8 cellular contexts compared by ENCODE assay signal in genomic region chr6:32195652-32195901, GRCh38. TPM values are rescaled to one million over a fixed set of nuclear protein-coding genes. Genes with fewer than 3 reads are reported as not detected.
DNase-seq lines count a peak whose midpoint lies in the region; ATAC-seq and TF ChIP-seq lines count a peak whose summit lies in the region.

No MANE protein-coding gene starts in this region.

- no peaks in the 10 kb centered on the region for H3K9me3 ChIP-seq in SK-N-SH
- H3K9me3 ChIP-seq in colonic mucosa, result no peaks in the 10 kb centered on the region

- DNase-seq in SK-N-SH, result peak; percentile 94
- DNase-seq in NCI-H510A treated with DMSO at 0.1 percent for 48 hours (lab: John Stamatoyannopoulos, UW), result peak; percentile 99
- DNase-seq in activated CD4-positive, alpha-beta T cell treated with anti-CD3 and anti-CD28 coated beads, Interleukin-2, amount 10 ng/mL, durations not matched to agents 7 days and 5 days, result peak; percentile 100
- peak; percentile 100 for DNase-seq in colonic mucosa
- DNase-seq in kidney tubule cell (ENCODE audit: low spot score), result peak; percentile 100
- DNase-seq in stimulated activated CD4-positive, alpha-beta T cell treated with anti-CD3 and anti-CD28 coated beads, Interleukin-1b, Interleukin-23, amount 100 ng/mL, for 4 hours (ENCODE audit: low read depth in 2 of 2), result peak; percentile 96 to 100

- H3K36me3 ChIP-seq in SK-N-SH (replicated peaks in 1 of 2; ENCODE audit: control insufficient read depth in 1 of 2, insufficient read depth in 2 of 2, low read length in 1 of 2) (no peaks in the 10 kb centered on the region), colonic mucosa (no peaks in the 10 kb centered on the region)

- no peak for TF ChIP-seq EP300 in SK-N-SH (IDR thresholded peaks at IDR 0.05; ENCODE audit: borderline replicate concordance in 1 of 2, low read depth in 1 of 2, low read length in 1 of 2)

- H3K27me3 Mint-ChIP-seq in activated CD4-positive, alpha-beta T cell treated with anti-CD3 and anti-CD28 coated beads, Interleukin-2, amount 10 ng/mL, durations not matched to agents 7 days and 5 days, result no peaks in the 10 kb centered on the region

- peaks cover 15% of the 10 kb centered on the region for H3F3A ChIP-seq in SK-N-SH (replicated peaks; ENCODE audit: insufficient read depth)

- H3K4me3 Mint-ChIP-seq in activated CD4-positive, alpha-beta T cell treated with anti-CD3 and anti-CD28 coated beads, Interleukin-2, amount 10 ng/mL, durations not matched to agents 7 days and 5 days, result peak overlapping the region; percentile 91

- H3K4me2 ChIP-seq in SK-N-SH, result no peak overlapping the region; the same call in 1 of the 2 replicates

- H3K9me3 Mint-ChIP-seq in activated CD4-positive, alpha-beta T cell treated with anti-CD3 and anti-CD28 coated beads, Interleukin-2, amount 10 ng/mL, durations not matched to agents 7 days and 5 days, result no peaks in the 10 kb centered on the region

- no peaks in the 10 kb centered on the region for H4K20me1 ChIP-seq in SK-N-SH (ENCODE audit: insufficient read depth)

- H3K27ac Mint-ChIP-seq in activated CD4-positive, alpha-beta T cell treated with anti-CD3 and anti-CD28 coated beads, Interleukin-2, amount 10 ng/mL, durations not matched to agents 7 days and 5 days, result peak overlapping the region; percentile 99

- CTCF ChIA-PET in SK-N-SH (lab: Yijun Ruan, JAX), result interaction anchor here (0.7 to 2.3 kb wide), 12 partner anchors 13 to 643 kb away, joined by 3 to 17 read pairs (median 5); partner anchors contain the start of genes AGPAT1, ATF6B, EGFL8 and FKBPL
- CTCF ChIA-PET in activated CD4-positive, alpha-beta T cell treated with anti-CD3 and anti-CD28 coated beads, Interleukin-2, amount 10 ng/mL, durations not matched to agents 7 days and 5 days (lab: Charles Lee), result interaction anchor here (0.7 to 1.5 kb wide), 11 partner anchors 9 to 92 kb away, joined by 3 to 10 read pairs (median 4); partner anchors contain the start of genes ATF6B and FKBPL

- peaks cover 15% of the 10 kb centered on the region for H3K36me3 Mint-ChIP-seq in activated CD4-positive, alpha-beta T cell treated with anti-CD3 and anti-CD28 coated beads, Interleukin-2, amount 10 ng/mL, durations not matched to agents 7 days and 5 days (ENCODE audit: low read depth)

- H3K79me2 ChIP-seq in SK-N-SH (ENCODE audit: insufficient read depth), result no peaks in the 10 kb centered on the region

- POLR2A ChIA-PET in SK-N-SH (lab: Yijun Ruan, JAX), result interaction anchor here (0.5 to 2.2 kb wide), 11 partner anchors 9 to 1013 kb away, joined by 3 to 16 read pairs (median 4); partner anchors contain the start of genes ATF6B, DDX39B, DXO and FKBPL
- POLR2A ChIA-PET in activated CD4-positive, alpha-beta T cell treated with anti-CD3 and anti-CD28 coated beads, Interleukin-2, amount 10 ng/mL, durations not matched to agents 7 days and 5 days (lab: Charles Lee), result interaction anchor here (0.8 kb wide), 2 partner anchors 68 to 649 kb away, joined by 3 to 4 read pairs; partner anchors contain the start of genes ATF6B and PSMB8

- ATAC-seq in SK-N-SH treated with all-trans-retinoic acid at 6 μM for 48 hours, result no peak
- ATAC-seq in HG03342 (IDR thresholded peaks at IDR 0.05; ENCODE audit: unreplicated experiment), result peak; percentile 71

- TF ChIP-seq RAD21 in SK-N-SH (IDR thresholded peaks at IDR 0.05; ENCODE audit: low read length), result no peak

- H3K27me3 ChIP-seq in SK-N-SH (ENCODE audit: insufficient read depth), result no peaks in the 10 kb centered on the region
- H3K27me3 ChIP-seq in colonic mucosa, result no peaks in the 10 kb centered on the region

- H3K9me2 ChIP-seq in SK-N-SH, result no peaks in the 10 kb centered on the region

- peak overlapping the region in 1 of 2 experiments; percentile 100; a peak in 3 of 4 replicates for H3K27ac ChIP-seq in SK-N-SH (ENCODE audit: low read depth in 2 of 2, low read length in 1 of 2)
- H3K27ac ChIP-seq in colonic mucosa, result peak overlapping the region; percentile 99

- H3K9ac ChIP-seq in SK-N-SH (peak overlapping the region; percentile 100; the same call in 1 of the 2 replicates), colonic mucosa (ENCODE audit: low read depth in 2 of 2, low read length in 2 of 2) (peak overlapping the region; percentile 99 to 100)

- H3K4me1 ChIP-seq in SK-N-SH (ENCODE audit: control insufficient read depth in 1 of 2, insufficient read depth in 2 of 2, low read depth in 1 of 2, low read length in 1 of 2) (peaks cover 6 to 23% of the 10 kb centered on the region in 2 experiments; a peak in 1 of 4 replicates), colonic mucosa (peaks cover 2% of the 10 kb centered on the region)

- 2% methylated on average over 10 of the region's 25 CpGs for WGBS in SK-N-SH (ENCODE audit: low lambda C conversion rate)

- H3K4me3 ChIP-seq in SK-N-SH (ENCODE audit: low read depth in 2 of 2, low read length in 1 of 2) (peak overlapping the region; percentile 83 to 95), colonic mucosa (peak overlapping the region; percentile 58)

- H3K4me1 Mint-ChIP-seq in activated CD4-positive, alpha-beta T cell treated with anti-CD3 and anti-CD28 coated beads, Interleukin-2, amount 10 ng/mL, durations not matched to agents 7 days and 5 days, result peaks cover 31% of the 10 kb centered on the region

- intact Hi-C loops in colonic mucosa (cut with DNase I), result no loop called here

- no peak overlapping the region for H2AFZ ChIP-seq in SK-N-SH (ENCODE audit: low read depth)

- TF ChIP-seq CTCF in SK-N-SH (IDR thresholded peaks at IDR 0.05) (no peak; the same call in 1 of the 2 replicates), colonic mucosa (IDR thresholded peaks at IDR 0.05) (peak; percentile 55)

TF ChIP-seq in SK-N-SH, 30 proteins besides CTCF, POLR2A, EP300 and RAD21 (continues in another document):
- TF ChIP-seq CHD2 (IDR thresholded peaks at IDR 0.05; ENCODE audit: low read length, partially characterized antibody), result peak; percentile 67
- TF ChIP-seq RFX5 (IDR thresholded peaks at IDR 0.05; ENCODE audit: low read length), result no peak
- no peak for TF ChIP-seq RXRA (IDR thresholded peaks at IDR 0.05; ENCODE audit: borderline replicate concordance, low read depth)
- TF ChIP-seq FOSL2 (IDR thresholded peaks at IDR 0.05; ENCODE audit: borderline replicate concordance, low read depth), result no peak
- TF ChIP-seq GATA2 (CRISPR knock-in tag; IDR thresholded peaks at IDR 0.05), result no peak
- no peak for TF ChIP-seq SMC3 (IDR thresholded peaks at IDR 0.05; ENCODE audit: low read depth, low read length)

TF ChIP-seq in SK-N-SH treated with all-trans-retinoic acid at 6 μM for 48 hours, 23 proteins besides CTCF, POLR2A, EP300 and RAD21 (continues in another document):
- TF ChIP-seq ZNF8 (CRISPR knock-in tag; IDR thresholded peaks at IDR 0.05) (no peak), POU6F1 (CRISPR knock-in tag; IDR thresholded peaks at IDR 0.05; ENCODE audit: borderline replicate concordance, low read depth) (no peak), ISL1 (CRISPR knock-in tag; IDR thresholded peaks at IDR 0.05) (no peak)

RNA-seq across cellular contexts. Expression of gene GPSM3, which starts 3.1 kb away (rescaled TPM):
- polyA plus RNA-seq in SK-N-SH (2012; rRNA removed), result 1.5 and 1.9 TPM in 2 replicates
- 0.93 and 1.2 TPM in 2 replicates for polyA plus RNA-seq in SK-N-SH (2012; cell fraction: cytosol; rRNA removed)
- 2.3 TPM in 2 replicates for polyA plus RNA-seq in SK-N-SH (2012; cell fraction: nucleus; rRNA removed)
- total RNA-seq in activated CD4-positive, alpha-beta T cell treated with anti-CD3 and anti-CD28 coated beads, Interleukin-2, amount 10 ng/mL, durations not matched to agents 7 days and 5 days, result 100 to 1,000 TPM; 274 to 282 TPM
- 1 to 10 TPM; 6.7 to 8.6 TPM for total RNA-seq in colonic mucosa

RNA-seq across cellular contexts. Expression of gene PBX2, which starts 5.6 kb away (rescaled TPM):
- polyA plus RNA-seq in SK-N-SH (2012; rRNA removed), result 74.5 and 83.1 TPM in 2 replicates
- polyA plus RNA-seq in SK-N-SH (2012; cell fraction: cytosol; rRNA removed), result 29.4 and 45.5 TPM in 2 replicates
- polyA plus RNA-seq in SK-N-SH (2012; cell fraction: nucleus; rRNA removed), result 180 and 230 TPM in 2 replicates
- total RNA-seq in activated CD4-positive, alpha-beta T cell treated with anti-CD3 and anti-CD28 coated beads, Interleukin-2, amount 10 ng/mL, durations not matched to agents 7 days and 5 days, result 10 to 100 TPM; 98.2 to 98.4 TPM
- total RNA-seq in colonic mucosa, result 10 to 100 TPM; 47.5 TPM

RNA-seq across cellular contexts. Expression of gene AGER, which starts 11.5 kb away (rescaled TPM):
- polyA plus RNA-seq in SK-N-SH (2012; rRNA removed), result 2.9 and 3.5 TPM in 2 replicates
- 0.68 and 0.80 TPM in 2 replicates for polyA plus RNA-seq in SK-N-SH (2012; cell fraction: cytosol; rRNA removed)
- 25.0 and 43.7 TPM in 2 replicates for polyA plus RNA-seq in SK-N-SH (2012; cell fraction: nucleus; rRNA removed)
- 10 to 100 TPM; 45.4 to 47.1 TPM for total RNA-seq in activated CD4-positive, alpha-beta T cell treated with anti-CD3 and anti-CD28 coated beads, Interleukin-2, amount 10 ng/mL, durations not matched to agents 7 days and 5 days
- 10 to 100 TPM in 1 of 2 donors, 1 to 10 TPM in 1; 4.1 to 10.1 TPM for total RNA-seq in colonic mucosa

RNA-seq across cellular contexts. Expression of gene RNF5, which starts 17.4 kb away (rescaled TPM):
- polyA plus RNA-seq in SK-N-SH (2012; rRNA removed), result 74.8 and 110 TPM in 2 replicates
- polyA plus RNA-seq in SK-N-SH (2012; cell fraction: cytosol; rRNA removed), result 90.1 and 105 TPM in 2 replicates
- polyA plus RNA-seq in SK-N-SH (2012; cell fraction: nucleus; rRNA removed), result 11.7 and 31.8 TPM in 2 replicates
- 10 to 100 TPM; 39.8 to 49.7 TPM for total RNA-seq in activated CD4-positive, alpha-beta T cell treated with anti-CD3 and anti-CD28 coated beads, Interleukin-2, amount 10 ng/mL, durations not matched to agents 7 days and 5 days
- total RNA-seq in colonic mucosa, result 10 to 100 TPM; 75.8 to 87.4 TPM

RNA-seq across cellular contexts. Expression of gene AGPAT1, which starts 19.7 kb away (rescaled TPM):
- polyA plus RNA-seq in SK-N-SH (2012; rRNA removed), result 118 and 122 TPM in 2 replicates
- polyA plus RNA-seq in SK-N-SH (2012; cell fraction: cytosol; rRNA removed), result 59.9 and 92.2 TPM in 2 replicates
- polyA plus RNA-seq in SK-N-SH (2012; cell fraction: nucleus; rRNA removed), result 85.0 and 85.2 TPM in 2 replicates
- total RNA-seq in activated CD4-positive, alpha-beta T cell treated with anti-CD3 and anti-CD28 coated beads, Interleukin-2, amount 10 ng/mL, durations not matched to agents 7 days and 5 days, result 10 to 100 TPM; 47.3 to 52.0 TPM
- 10 to 100 TPM; 44.1 to 54.5 TPM for total RNA-seq in colonic mucosa

Comparison
In these comparisons a context has a peak if more than half of its experiments do, and no peak if none do; other contexts are left out.
1. RNA of gene GPSM3, which starts 3.1 kb away (total RNA-seq): 274 to 282 TPM in activated CD4-positive, alpha-beta T cell treated with anti-CD3 and anti-CD28 coated beads, Interleukin-2, amount 10 ng/mL, durations not matched to agents 7 days and 5 days; 6.7 to 8.6 TPM in colonic mucosa; every median in the first group is over 10 times any median in the second.
2. RNA of gene AGER, which starts 11.5 kb away (total RNA-seq): 45.4 to 47.1 TPM in activated CD4-positive, alpha-beta T cell treated with anti-CD3 and anti-CD28 coated beads, Interleukin-2, amount 10 ng/mL, durations not matched to agents 7 days and 5 days; 4.1 to 10.1 TPM in colonic mucosa; every median in the first group is over 4 times any median in the second.
3. Peak in every context shown above with its lines, with median percentiles within 50 percentile points of each other: DNase-seq.